Comparison of ENCODE assay signal across 9 cellular contexts in the genomic region with DNA sequence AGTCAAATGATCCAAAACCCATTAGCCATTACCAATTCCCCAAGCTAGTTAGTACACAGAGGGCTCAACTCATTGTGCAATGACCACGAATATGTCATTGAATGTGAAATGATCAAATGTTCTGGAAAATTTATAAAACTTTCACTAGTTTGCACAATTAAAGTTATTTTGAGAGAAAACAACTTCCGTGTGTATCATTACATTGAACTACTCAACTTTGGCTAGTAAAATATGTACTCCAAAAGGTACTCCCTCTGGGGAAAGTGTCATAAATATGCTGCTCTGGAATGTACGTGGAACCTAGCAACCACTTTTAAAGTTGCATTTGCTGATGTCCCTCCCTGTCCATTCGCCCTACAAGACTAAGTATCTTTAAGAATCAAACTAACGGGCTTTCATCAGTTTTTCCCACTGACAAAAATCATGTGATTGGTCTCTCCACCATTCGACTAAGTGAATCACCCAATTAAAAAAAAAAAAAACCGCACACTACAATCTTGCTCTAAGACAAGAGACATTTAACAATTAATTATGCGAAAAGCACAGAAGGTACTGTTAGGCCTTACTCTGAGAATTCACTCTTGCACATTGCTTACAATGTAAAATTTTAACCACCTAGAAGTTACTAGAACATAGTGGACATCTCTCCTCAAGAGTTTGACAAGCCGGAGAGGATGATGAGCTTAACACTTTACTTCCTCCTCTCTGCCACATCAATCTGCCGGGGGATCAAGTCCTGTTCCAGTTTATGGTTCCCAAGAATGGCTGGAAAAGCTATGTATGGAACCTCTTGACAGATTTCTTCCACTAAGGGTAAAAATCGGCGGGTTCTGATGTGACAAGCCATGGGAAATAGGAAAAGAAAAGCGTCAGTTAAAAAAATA. TPM values are rescaled to one million over a fixed set of nuclear protein-coding genes. Genes with fewer than 3 reads are reported as not detected.
A peak's percentile ranks its signal among the peaks of the same experiment; 100 is the strongest.
DNase-seq lines count a peak whose midpoint lies in the region; ATAC-seq, FAIRE-seq and TF ChIP-seq lines count a peak whose summit lies in the region.
"Had no signal": no experiment of that assay in that cellular context is flagged by ENCODE, and none has a peak within 500 bp of the region (broad histone marks: within the 10 kb centered on the region; RNA-seq: fewer than 3 reads in every experiment).

No MANE protein-coding gene starts in this region.

- H3K9me3 Mint-ChIP-seq in CD4-positive, CD25-positive, alpha-beta regulatory T cell: no peaks in the 10 kb centered on the region

- no peaks in the 10 kb centered on the region for H3K27me3 ChIP-seq in CD4-positive, CD25-positive, alpha-beta regulatory T cell (ENCODE audit: control insufficient read depth, insufficient read depth, low read length)
- no peaks in the 10 kb centered on the region for H3K27me3 ChIP-seq in bronchial epithelial cell (ENCODE audit: control insufficient read depth, insufficient read depth, low read length)

- H3K36me3 Mint-ChIP-seq in CD4-positive, CD25-positive, alpha-beta regulatory T cell: peaks cover 13% of the 10 kb centered on the region

- peaks cover 48% of the 10 kb centered on the region for H3K4me1 ChIP-seq in CD4-positive, CD25-positive, alpha-beta regulatory T cell (ENCODE audit: control insufficient read depth, insufficient read depth, low read length, poor library complexity, severe bottlenecking)
- peaks cover 32% of the 10 kb centered on the region for H3K4me1 ChIP-seq in mucosa of descending colon (ENCODE audit: low read depth)

- TF ChIP-seq CTCF in bronchial epithelial cell (IDR thresholded peaks at IDR 0.05; ENCODE audit: insufficient read depth, low read length, severe bottlenecking) (no peak), mucosa of descending colon (IDR thresholded peaks at IDR 0.05) (no peak)

- H3K4me3 Mint-ChIP-seq in CD4-positive, CD25-positive, alpha-beta regulatory T cell: peak overlapping the region; percentile 92 to 99 (median 94)

- DNase-seq in CD4-positive, CD25-positive, alpha-beta regulatory T cell: peak in 1 of 3 donors; percentile 10
- peak; percentile 25 for DNase-seq in LHCN-M2 (ENCODE audit: low read depth)
- DNase-seq in bronchial epithelial cell (ENCODE audit: low read depth): peak; percentile 35
- no peak for DNase-seq in mucosa of descending colon
- no peak for DNase-seq in NCI-H524 (lab: John Stamatoyannopoulos, UW)

- H3K36me3 ChIP-seq in CD4-positive, CD25-positive, alpha-beta regulatory T cell (ENCODE audit: control insufficient read depth, insufficient read depth, low read length): peaks cover 4% of the 10 kb centered on the region
- H3K36me3 ChIP-seq in bronchial epithelial cell (ENCODE audit: control insufficient read depth, insufficient read depth, low read length) (no peaks in the 10 kb centered on the region), mucosa of descending colon (ENCODE audit: low read depth) (no peaks in the 10 kb centered on the region)

- H3K27me3 Mint-ChIP-seq in CD4-positive, CD25-positive, alpha-beta regulatory T cell: no peaks in the 10 kb centered on the region

- H3K4me1 Mint-ChIP-seq in CD4-positive, CD25-positive, alpha-beta regulatory T cell: peaks cover 31 to 55% (median 42%) of the 10 kb centered on the region in 4 donors

- peak overlapping the region; percentile 90 to 97 (median 96) for H3K27ac Mint-ChIP-seq in CD4-positive, CD25-positive, alpha-beta regulatory T cell

- no peak for ATAC-seq in CD4-positive, CD25-positive, alpha-beta regulatory T cell (ENCODE audit: low read depth in 2 of 2)
- no peak for ATAC-seq in mucosa of descending colon
- ATAC-seq in GM19467 (IDR thresholded peaks at IDR 0.05; ENCODE audit: unreplicated experiment): no peak
- ATAC-seq in HG03439 (IDR thresholded peaks at IDR 0.05; ENCODE audit: unreplicated experiment): no peak
- no peak for ATAC-seq in HG03039 (IDR thresholded peaks at IDR 0.05; ENCODE audit: unreplicated experiment)

- no peaks in the 10 kb centered on the region for H3K9me3 ChIP-seq in CD4-positive, CD25-positive, alpha-beta regulatory T cell (ENCODE audit: control insufficient read depth in 2 of 2, low read length in 2 of 2)
- no peaks in the 10 kb centered on the region for H3K9me3 ChIP-seq in mucosa of descending colon

- peak overlapping the region; percentile 93 for H3K4me3 ChIP-seq in CD4-positive, CD25-positive, alpha-beta regulatory T cell (ENCODE audit: low read depth, low read length)
- peak overlapping the region; percentile 66 for H3K4me3 ChIP-seq in bronchial epithelial cell (ENCODE audit: low read depth, low read length)
- H3K4me3 ChIP-seq in mucosa of descending colon: peak overlapping the region; percentile 83

- no peak for FAIRE-seq in bronchial epithelial cell (lab: Jason Lieb, UNC)

- peak overlapping the region; percentile 84 for H3K27ac ChIP-seq in CD4-positive, CD25-positive, alpha-beta regulatory T cell (ENCODE audit: insufficient read depth, low read length, poor library complexity, severe bottlenecking)

- intact Hi-C loops in mucosa of descending colon (cut with DNase I, micrococcal nuclease): no loop called here

RNA-seq across cellular contexts. Expression of a gene that starts 1.1 kb away (rescaled TPM):
- total RNA-seq in CD4-positive, CD25-positive, alpha-beta regulatory T cell: 29.6 TPM
- polyA plus RNA-seq in CD4-positive, CD25-positive, alpha-beta regulatory T cell: 10 to 100 TPM; 14.7 to 21.9 (median 19.9) TPM
- total RNA-seq in LHCN-M2 (2014; rRNA removed) (49.0 and 49.6 TPM in 2 replicates), bronchial epithelial cell (58.2 and 78.7 TPM in 2 replicates), mucosa of descending colon (10 to 100 TPM; 36.6 to 49.9 (median 48.0) TPM)
- 23.4 TPM for polyA plus RNA-seq in LHCN-M2 (2012)

RNA-seq across cellular contexts. Expression of a gene that starts 38.1 kb away (rescaled TPM):
- not detected for total RNA-seq in CD4-positive, CD25-positive, alpha-beta regulatory T cell
- polyA plus RNA-seq in CD4-positive, CD25-positive, alpha-beta regulatory T cell: not detected
- total RNA-seq in LHCN-M2 (2014; rRNA removed) (not detected in 2 replicates), bronchial epithelial cell (not detected in 2 replicates), mucosa of descending colon (under 1 TPM; 0.16 to 0.38 (median 0.29) TPM)
- 0.02 TPM for polyA plus RNA-seq in LHCN-M2 (2012)
- total RNA-seq: NCI-H460 had no signal

Comparison
In these comparisons a context has a peak if more than half of its experiments do, and no peak if none do; other contexts are left out.
1. DNase-seq: peak in LHCN-M2 (single experiment) and bronchial epithelial cell (single experiment); none in mucosa of descending colon (0 of 3) and NCI-H524 (0 of 2).
2. Peak in every context shown above with its lines, with median percentiles within 50 percentile points of each other: H3K4me3 ChIP-seq.